Comparison of ENCODE assay signal across 8 cellular contexts in genomic region chr18:14178691-14179196, GRCh38. TPM values are rescaled to one million over a fixed set of nuclear protein-coding genes. Genes with fewer than 3 reads are reported as not detected.
DNase-seq lines count a peak whose midpoint lies in the region; ATAC-seq and TF ChIP-seq lines count a peak whose summit lies in the region.
"Not testable (repeated sequence)": the region's sequence is repeated elsewhere in the genome, so short reads cannot be mapped to it uniquely, and the experiment has no call there.

No MANE protein-coding gene starts in this region.

- peak overlapping the region; percentile 85 to 88 (median 87) for H3K4me3 Mint-ChIP-seq in T-cell
- H3K4me3 Mint-ChIP-seq in activated naive CD8-positive, alpha-beta T cell treated with anti-CD3 and anti-CD28 coated beads for 36 hours = peak overlapping the region; percentile 93

- intact Hi-C loops in transverse colon (cut with DNase I; ENCODE audit: low total_unique reads) = not testable (repeated sequence)

- WGBS in transverse colon (ENCODE audit: low coverage in 1 of 2), 2 donors = 19% methylated on average over 38 of the region's 38 CpGs; no CpG with 5 or more reads in 1 of the 2 donors

- CTCF ChIA-PET in HEK293T (lab: Yijun Ruan, JAX) = not testable (repeated sequence)
- CTCF ChIA-PET in T-cell (lab: Charles Lee) = interaction anchor here in 1 of 2 donors (0.8 kb wide), 1 partner anchor 336 kb away, joined by 3 read pairs; no protein-coding TSS in a partner anchor

- H3K9me3 Mint-ChIP-seq in T-cell; activated naive CD8-positive, alpha-beta T cell treated with anti-CD3 and anti-CD28 coated beads for 36 hours: not testable (repeated sequence)

- POLR2A ChIA-PET in HEK293T (lab: Yijun Ruan, JAX); T-cell (lab: Charles Lee): not testable (repeated sequence)

- not testable (repeated sequence) for H3K27ac ChIP-seq in cardiac muscle cell
- H3K27ac ChIP-seq in transverse colon = peak overlapping the region in 2 of 4 donors; percentile 10 to 36

- TF ChIP-seq POLR2A in transverse colon (IDR thresholded peaks at IDR 0.05) = not testable (repeated sequence)

- DNase-seq in HEK293T (ENCODE audit: extremely low spot score) (peak; percentile 47), LoVo (ENCODE audit: low spot score) (peak; percentile 71), T-cell (peak; percentile 59 to 84 (median 72)), cardiac muscle cell (ENCODE audit: low read depth in 1 of 2, low spot score in 1 of 2) (peak in 1 of 2 donors; percentile 29), putamen (ENCODE audit: low spot score) (peak; percentile 48), transverse colon (peak; percentile 74)
- peak; percentile 88 for DNase-seq in activated naive CD8-positive, alpha-beta T cell treated with anti-CD3 and anti-CD28 coated beads for 36 hours

- in situ Hi-C loops in transverse colon (cut with MboI; ENCODE audit: low pct_ligation_motif_present in 1 of 4, low pct_unique_long_range_greater_than_20kb in 1 of 4, low sequenced_read_pairs in 3 of 4) = not testable (repeated sequence)

- H3K9me3 ChIP-seq in cardiac muscle cell (ENCODE audit: low read depth); transverse colon: not testable (repeated sequence)

- H3K4me1 ChIP-seq in cardiac muscle cell (ENCODE audit: low read depth); transverse colon: not testable (repeated sequence)

- H3K4me1 Mint-ChIP-seq in T-cell = peaks cover 6 to 13% (median 7%) of the 10 kb centered on the region in 3 donors
- H3K4me1 Mint-ChIP-seq in activated naive CD8-positive, alpha-beta T cell treated with anti-CD3 and anti-CD28 coated beads for 36 hours = not testable (repeated sequence)

- peak; percentile 77 for TF ChIP-seq CTCF in GM12872 (IDR thresholded peaks at IDR 0.05; ENCODE audit: insufficient read depth, low read depth, low read length)
- TF ChIP-seq CTCF in cardiac muscle cell (IDR thresholded peaks at IDR 0.05; ENCODE audit: low read depth, low read length) = peak; percentile 20
- peak; percentile 36 to 86 (median 67) for TF ChIP-seq CTCF in transverse colon (IDR thresholded peaks at IDR 0.05)

- H3K36me3 ChIP-seq in cardiac muscle cell, transverse colon: not testable (repeated sequence)

- H3K27ac Mint-ChIP-seq in T-cell = peak overlapping the region; percentile 39 to 56
- H3K27ac Mint-ChIP-seq in activated naive CD8-positive, alpha-beta T cell treated with anti-CD3 and anti-CD28 coated beads for 36 hours = peak overlapping the region; percentile 78

- H3K4me3 ChIP-seq in cardiac muscle cell = not testable (repeated sequence)
- H3K4me3 ChIP-seq in transverse colon = peak overlapping the region in 3 of 4 donors; percentile 35 to 64 (median 40)

- not testable (repeated sequence) for H3K36me3 Mint-ChIP-seq in T-cell; activated naive CD8-positive, alpha-beta T cell treated with anti-CD3 and anti-CD28 coated beads for 36 hours

- not testable (repeated sequence) for H3K27me3 Mint-ChIP-seq in T-cell; activated naive CD8-positive, alpha-beta T cell treated with anti-CD3 and anti-CD28 coated beads for 36 hours

- peak; percentile 82 to 87 (median 86) for ATAC-seq in T-cell (replicated peaks in 1 of 4)

- not testable (repeated sequence) for H3K27me3 ChIP-seq in cardiac muscle cell, transverse colon

- TF ChIP-seq EP300 in transverse colon (IDR thresholded peaks at IDR 0.05; ENCODE audit: low read depth) = not testable (repeated sequence)

TF ChIP-seq in HEK293T, 16 proteins besides CTCF, POLR2A, EP300 and RAD21:
- TF ChIP-seq L3MBTL2 (conservative IDR thresholded peaks at IDR 0.05) = peak; percentile 81

RNA-seq across cellular contexts. Expression of gene ZNF519, which starts 46.5 kb away (rescaled TPM):
- total RNA-seq in T-cell = 10 to 100 TPM in 3 of 5 donors, 1 to 10 TPM in 2; 6.1 to 12.3 (median 10.4) TPM
- 10 to 100 TPM; 13.0 to 13.5 TPM for total RNA-seq in activated naive CD8-positive, alpha-beta T cell treated with anti-CD3 and anti-CD28 coated beads for 36 hours
- total RNA-seq in cardiac muscle cell = 9.9 and 12.0 TPM in 2 replicates
- 5.1 and 7.1 TPM in 2 replicates for polyA plus RNA-seq in cardiac muscle cell
- total RNA-seq in transverse colon = 10 to 100 TPM in 1 of 4 donors, 1 to 10 TPM in 3; 1.2 to 15.3 (median 4.5) TPM

Comparison
In these comparisons a context has a peak if more than half of its experiments do, and no peak if none do; other contexts are left out.
1. CTCF ChIP-seq: peak in every context shown above with its lines; median percentile 77 in GM12872; 67 in transverse colon; 20 in cardiac muscle cell.